Comparison of ENCODE assay signal across 8 cellular contexts in the genomic region with DNA sequence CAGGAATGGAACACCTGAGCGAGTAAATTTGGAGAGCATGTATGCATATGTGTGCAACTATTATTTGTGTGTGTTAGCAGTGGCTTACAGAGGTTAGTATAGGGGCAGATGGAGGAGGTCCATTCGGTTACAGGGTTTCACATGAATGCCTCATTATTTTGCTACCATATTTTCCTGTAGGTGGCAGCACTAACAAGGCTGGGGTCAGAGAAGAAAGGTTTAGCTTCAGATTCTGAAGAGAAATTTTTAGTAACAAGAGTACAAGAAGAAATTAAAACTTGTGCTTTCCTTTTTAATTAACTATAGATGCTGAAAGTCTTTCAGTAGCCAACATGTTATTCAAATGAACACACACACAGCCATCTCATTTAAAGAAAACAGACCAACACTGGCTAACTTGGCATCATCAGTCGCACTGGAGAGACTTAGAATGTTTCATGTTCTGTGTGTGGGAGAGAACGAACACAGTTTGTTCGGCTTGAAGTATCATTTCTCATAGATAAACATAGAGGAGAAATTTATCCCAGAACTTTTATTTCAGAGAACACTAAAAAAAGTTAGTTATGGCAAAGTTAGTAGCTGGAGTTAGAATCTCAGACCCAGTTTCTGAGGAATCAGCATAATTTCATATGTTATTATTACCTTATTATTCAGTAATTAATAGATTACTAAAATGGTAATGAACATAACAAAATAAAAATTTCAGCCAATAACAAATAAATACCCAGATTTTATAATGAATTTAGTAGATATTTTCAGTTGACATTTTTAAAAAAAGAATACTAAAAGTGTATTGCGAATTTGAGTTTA.
DNase-seq lines count a peak whose midpoint lies in the region; ATAC-seq and TF ChIP-seq lines count a peak whose summit lies in the region.

No MANE protein-coding gene starts in this region.

- H4K8ac ChIP-seq in trophoblast cell (ENCODE audit: low read depth, low read length): no peak overlapping the region

- H3K4me1 ChIP-seq in trophoblast cell (ENCODE audit: control insufficient read depth in 1 of 2, insufficient read depth in 2 of 2, low read length in 2 of 2): no peaks in the 10 kb centered on the region

- WGBS in trophoblast cell (ENCODE audit: extremely low coverage, insufficient coverage, insufficient read length): no CpG with 5 or more reads among the region's 6 CpGs

- no peak overlapping the region for H3K14ac ChIP-seq in trophoblast cell (ENCODE audit: low read length)

- H3K9me3 ChIP-seq in trophoblast cell (ENCODE audit: insufficient read depth, low read depth, low read length): no peaks in the 10 kb centered on the region

- H3K9ac ChIP-seq in trophoblast cell (ENCODE audit: low read length): no peak overlapping the region

- H3K4me3 ChIP-seq in fibroblast of the aortic adventitia (ENCODE audit: low read depth, low read length) (no peak overlapping the region), trophoblast cell (ENCODE audit: low read depth, low read length) (no peak overlapping the region)

- H4K91ac ChIP-seq in trophoblast cell (ENCODE audit: low read depth, low read length): no peak overlapping the region

- H2BK12ac ChIP-seq in trophoblast cell (ENCODE audit: low read length): no peak overlapping the region

- H3K4ac ChIP-seq in trophoblast cell (ENCODE audit: low read depth, low read length): no peak overlapping the region

- peak; percentile 81 for TF ChIP-seq CTCF in fibroblast of the aortic adventitia (IDR thresholded peaks at IDR 0.05; ENCODE audit: insufficient read depth, low read length)

- no peak overlapping the region for H3K4me2 ChIP-seq in trophoblast cell (ENCODE audit: low read length)

- in situ Hi-C loops in SK-MEL-5 (cut with HindIII; ENCODE audit: low pct_unique_long_range_greater_than_20kb, low sequenced_read_pairs): no loop called here

- no peak overlapping the region for H2AFZ ChIP-seq in trophoblast cell (ENCODE audit: insufficient read depth, low read length, poor library complexity)

- no peak overlapping the region for H3K18ac ChIP-seq in trophoblast cell (ENCODE audit: low read length)

- no peak overlapping the region for H2AK5ac ChIP-seq in trophoblast cell (ENCODE audit: low read length)

- no peaks in the 10 kb centered on the region for H3K79me1 ChIP-seq in trophoblast cell (ENCODE audit: low read length)

- DNase-seq in NCI-H446 (lab: John Stamatoyannopoulos, UW) (peak; percentile 21 to 42), NCI-H446 treated with DMSO at 0.1 percent for 48 hours (lab: John Stamatoyannopoulos, UW) (no peak), HT1080 (ENCODE audit: low read depth) (peak; percentile 61), SK-MEL-5 (ENCODE audit: low read depth, low spot score) (peak; percentile 72), fibroblast of the aortic adventitia (ENCODE audit: low read depth) (peak; percentile 78), trophoblast cell (peak; percentile 13 to 69), DMS79 treated with DMSO at 0.1 percent for 48 hours (lab: John Stamatoyannopoulos, UW) (no peak)

- H2BK5ac ChIP-seq in trophoblast cell (ENCODE audit: low read depth, low read length, poor library complexity): no peak overlapping the region

- peak; percentile 85 for ATAC-seq in GM21576 (IDR thresholded peaks at IDR 0.05; ENCODE audit: unreplicated experiment)

- no peak overlapping the region for H3K27ac ChIP-seq in trophoblast cell (ENCODE audit: low read depth, low read length)

- H2BK120ac ChIP-seq in trophoblast cell (ENCODE audit: insufficient read depth, low read length, poor library complexity): no peak overlapping the region

- H3K36me3 ChIP-seq in trophoblast cell (ENCODE audit: control insufficient read depth in 1 of 2, insufficient read depth in 2 of 2, low read length in 2 of 2): no peaks in the 10 kb centered on the region

- no peak overlapping the region for H4K12ac ChIP-seq in trophoblast cell (ENCODE audit: low read depth, low read length)

- H3K27me3 ChIP-seq in trophoblast cell (ENCODE audit: insufficient read depth, low read length): no peaks in the 10 kb centered on the region

- H3K23ac ChIP-seq in trophoblast cell (ENCODE audit: low read length): no peak overlapping the region

- no peaks in the 10 kb centered on the region for H3K79me2 ChIP-seq in trophoblast cell (ENCODE audit: control insufficient read depth, insufficient read depth, low read length, poor library complexity)

Comparison
In these comparisons a context has a peak if more than half of its experiments do, and no peak if none do; other contexts are left out.
1. DNase-seq: peak in NCI-H446 (2 of 2), HT1080 (single experiment), SK-MEL-5 (single experiment), fibroblast of the aortic adventitia (single experiment) and trophoblast cell (2 of 2); none in NCI-H446 treated with DMSO at 0.1 percent for 48 hours (single experiment) and DMS79 treated with DMSO at 0.1 percent for 48 hours (single experiment).